18 cellular contexts compared by ENCODE assay signal in the genomic region with DNA sequence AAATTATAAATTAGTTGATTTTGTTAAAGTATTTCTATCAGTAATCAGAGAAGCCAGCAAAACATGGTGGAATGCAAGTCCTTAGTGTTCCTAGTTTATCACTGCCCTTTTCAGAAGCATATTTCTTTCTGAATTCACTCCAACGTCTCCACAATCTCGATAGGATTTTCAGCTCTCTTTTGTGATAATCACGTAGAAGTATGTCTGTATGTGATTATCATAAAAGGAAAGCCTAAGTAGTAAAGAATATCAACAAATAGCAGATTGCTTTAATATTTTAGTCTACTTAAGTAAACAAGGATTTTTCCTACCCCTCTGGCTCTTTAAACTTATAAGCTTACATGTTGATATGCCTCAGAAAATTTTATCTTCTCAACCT.
A peak's percentile ranks its signal among the peaks of the same experiment; 100 is the strongest.
DNase-seq lines count a peak whose midpoint lies in the region; ATAC-seq and TF ChIP-seq lines count a peak whose summit lies in the region.
"Had no signal": no experiment of that assay in that cellular context is flagged by ENCODE, and none has a peak within 500 bp of the region (broad histone marks: within the 10 kb centered on the region; RNA-seq: fewer than 3 reads in every experiment).

No MANE protein-coding gene starts in this region.

- H3K27ac ChIP-seq in GM23248 = peak overlapping the region; percentile 75
- peak overlapping the region; percentile 63 for H3K27ac ChIP-seq in SJSA1
- H3K27ac ChIP-seq in osteoblast (ENCODE audit: low read depth, low read length) = peak overlapping the region; percentile 68
- H3K27ac ChIP-seq: KMS-11 had no signal

- H3K36me3 Mint-ChIP-seq in chondrocyte (ENCODE audit: low read depth) = peaks cover 7% of the 10 kb centered on the region
- H3K36me3 Mint-ChIP-seq: CD4-positive, CD25-positive, alpha-beta regulatory T cell had no signal

- H3K9ac ChIP-seq in GM23248 = no peak overlapping the region
- H3K9ac ChIP-seq: KMS-11 had no signal

- H3K27me3 Mint-ChIP-seq in chondrocyte (ENCODE audit: low read depth) = no peaks in the 10 kb centered on the region
- H3K27me3 Mint-ChIP-seq: B cell had no signal

- H3K9me2 ChIP-seq in GM23248 (ENCODE audit: insufficient read depth) = no peaks in the 10 kb centered on the region

- H4K20me1 ChIP-seq in GM23248 (ENCODE audit: insufficient read depth) (no peaks in the 10 kb centered on the region), osteoblast (ENCODE audit: insufficient read depth, low read length) (no peaks in the 10 kb centered on the region)

- H3K27ac Mint-ChIP-seq in chondrocyte (ENCODE audit: unreplicated experiment) = peak overlapping the region; percentile 67
- H3K27ac Mint-ChIP-seq: B cell; CD4-positive, CD25-positive, alpha-beta regulatory T cell had no signal

- no peaks in the 10 kb centered on the region for H3F3A ChIP-seq in GM23248 (ENCODE audit: insufficient read depth)

- H3K4me1 Mint-ChIP-seq in chondrocyte (ENCODE audit: low read depth) = peaks cover 13% of the 10 kb centered on the region
- H3K4me1 Mint-ChIP-seq: B cell; CD4-positive, CD25-positive, alpha-beta regulatory T cell had no signal

- TF ChIP-seq CTCF in chondrocyte (IDR thresholded peaks at IDR 0.05) = no peak
- TF ChIP-seq CTCF in osteoblast (IDR thresholded peaks at IDR 0.05; ENCODE audit: extremely low read depth, low read depth, low read length) = no peak

- H3K79me2 ChIP-seq in GM23248 (ENCODE audit: insufficient read depth) = no peaks in the 10 kb centered on the region
- no peaks in the 10 kb centered on the region for H3K79me2 ChIP-seq in osteoblast (ENCODE audit: insufficient read depth, low read length)

- WGBS in GM23248 (ENCODE audit: low coverage in 1 of 2, low lambda C conversion rate in 2 of 2, missing lambda C conversion rate in 2 of 2), 2 experiments = 51 to 65% methylated on average over 3 of the region's 3 CpGs

- in situ Hi-C loops in GM23248 (cut with MboI) = no loop called here

- H3K9me3 ChIP-seq in GM23248 (ENCODE audit: low read depth) (no peaks in the 10 kb centered on the region), SJSA1 (replicated peaks) (no peaks in the 10 kb centered on the region), osteoblast (ENCODE audit: low read depth, low read length) (no peaks in the 10 kb centered on the region)

- H3K27me3 ChIP-seq in GM23248 (replicated peaks; ENCODE audit: insufficient read depth) (no peaks in the 10 kb centered on the region), SJSA1 (replicated peaks) (no peaks in the 10 kb centered on the region), osteoblast (ENCODE audit: insufficient read depth, low read length) (no peaks in the 10 kb centered on the region)

- H3K9me3 Mint-ChIP-seq in chondrocyte (ENCODE audit: low read depth) = peaks cover 9% of the 10 kb centered on the region

- H3K4me2 ChIP-seq in GM23248 (ENCODE audit: unreplicated experiment) (no peak overlapping the region), osteoblast (ENCODE audit: insufficient read depth, low read length) (no peak overlapping the region)
- H3K4me2 ChIP-seq: KMS-11 had no signal

- no peak for ATAC-seq in HG03565 (IDR thresholded peaks at IDR 0.05; ENCODE audit: unreplicated experiment)
- ATAC-seq: GM12878 had no signal

- DNase-seq in GM23248 (no peak), SJSA1 (ENCODE audit: low read depth in 1 of 2, low spot score in 2 of 2) (no peak), chondrocyte (ENCODE audit: low spot score) (no peak), osteoblast (ENCODE audit: insufficient read length, low spot score, missing footprints) (no peak), hypothalamus (lab: John Stamatoyannopoulos, UW) (no peak), NCI-H2171 treated with DMSO at 0.1 percent for 48 hours (lab: John Stamatoyannopoulos, UW) (no peak), NCI-H526 treated with DMSO at 0.1 percent for 48 hours (lab: John Stamatoyannopoulos, UW) (no peak)
- DNase-seq: CD4-positive, CD25-positive, alpha-beta regulatory T cell; DMS79 treated with DMSO at 0.1 percent for 48 hours; GOT3; NCI-H1048; NCI-H2081 treated with DMSO at 0.1 percent for 48 hours; NCI-H524; SHP77 had no signal

- H2AFZ ChIP-seq in GM23248 (peak overlapping the region; percentile 22), osteoblast (ENCODE audit: low read length) (no peak overlapping the region)

- no peak overlapping the region for H3K4me3 Mint-ChIP-seq in chondrocyte (ENCODE audit: unreplicated experiment)
- H3K4me3 Mint-ChIP-seq: B cell; CD4-positive, CD25-positive, alpha-beta regulatory T cell had no signal

- peaks cover 15% of the 10 kb centered on the region for H3K4me1 ChIP-seq in GM23248 (ENCODE audit: insufficient read depth)
- peaks cover 11% of the 10 kb centered on the region for H3K4me1 ChIP-seq in SJSA1 (replicated peaks)
- H3K4me1 ChIP-seq in osteoblast (ENCODE audit: insufficient read depth, low read length) = peaks cover 11% of the 10 kb centered on the region

- no peak overlapping the region for H3K4me3 ChIP-seq in GM23248
- H3K4me3 ChIP-seq in SJSA1 = no peak overlapping the region
- no peak overlapping the region for H3K4me3 ChIP-seq in osteoblast (ENCODE audit: insufficient read depth, low read length)
- H3K4me3 ChIP-seq: GM12878 had no signal

- H3K36me3 ChIP-seq in GM23248 (ENCODE audit: low read depth) = no peaks in the 10 kb centered on the region
- no peaks in the 10 kb centered on the region for H3K36me3 ChIP-seq in SJSA1
- no peaks in the 10 kb centered on the region for H3K36me3 ChIP-seq in osteoblast (ENCODE audit: insufficient read depth, low read length)
